1 cellular context compared by ENCODE assay signal in the genomic region with DNA sequence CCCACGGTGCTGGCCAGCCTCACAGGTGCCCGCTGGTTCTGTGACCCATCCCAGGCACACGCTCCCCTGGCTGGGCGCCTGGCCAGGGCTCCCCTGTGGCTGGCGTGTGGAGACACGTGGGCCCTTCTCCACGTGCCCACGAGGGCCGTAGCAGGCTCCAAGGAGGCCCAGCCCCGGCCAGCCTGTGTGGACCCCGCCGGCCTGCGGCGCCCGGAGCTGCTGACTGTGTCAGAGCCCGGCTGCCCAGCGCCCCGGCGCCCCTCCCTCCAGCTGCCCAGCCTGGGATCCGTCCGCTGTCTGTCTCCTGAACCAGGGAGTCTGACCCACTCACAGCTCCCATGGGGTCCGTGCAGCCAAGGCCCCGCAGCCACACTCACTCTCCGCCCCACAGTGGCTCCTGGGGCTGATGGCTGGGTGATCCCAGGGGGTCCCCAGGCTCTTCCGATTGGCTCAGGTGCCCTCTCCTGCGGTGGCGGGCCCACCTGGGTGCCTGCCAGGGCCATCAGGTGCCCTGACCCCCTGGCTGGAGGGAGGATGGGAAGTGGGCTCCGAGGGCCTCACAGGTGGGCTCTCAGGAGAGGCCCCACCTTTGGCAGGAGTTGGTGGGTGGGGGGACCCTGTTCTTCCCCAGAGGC.
TF ChIP-seq lines count a peak whose summit lies in the region.

No MANE protein-coding gene starts in this region.

TF ChIP-seq in A549, 52 proteins besides CTCF, POLR2A, EP300 and RAD21 (continued from another document):
- TF ChIP-seq, protein P1, sequence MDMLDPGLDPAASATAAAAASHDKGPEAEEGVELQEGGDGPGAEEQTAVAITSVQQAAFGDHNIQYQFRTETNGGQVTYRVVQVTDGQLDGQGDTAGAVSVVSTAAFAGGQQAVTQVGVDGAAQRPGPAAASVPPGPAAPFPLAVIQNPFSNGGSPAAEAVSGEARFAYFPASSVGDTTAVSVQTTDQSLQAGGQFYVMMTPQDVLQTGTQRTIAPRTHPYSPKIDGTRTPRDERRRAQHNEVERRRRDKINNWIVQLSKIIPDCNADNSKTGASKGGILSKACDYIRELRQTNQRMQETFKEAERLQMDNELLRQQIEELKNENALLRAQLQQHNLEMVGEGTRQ (IDR thresholded peaks at IDR 0.05), result no peak
- TF ChIP-seq KDM1A (IDR thresholded peaks at IDR 0.05; ENCODE audit: low read depth) (no peak), JUNB (IDR thresholded peaks at IDR 0.05) (no peak), MYC (IDR thresholded peaks at IDR 0.05; ENCODE audit: borderline replicate concordance, low read length) (no peak), POLR2AphosphoS2 (conservative IDR thresholded peaks at IDR 0.05; ENCODE audit: low read length) (0 out of 2 replicates have a peak, but pooled peaks have one; percentile 25), CEBPB (IDR thresholded peaks at IDR 0.05) (no peak), FOSB (CRISPR knock-in tag; IDR thresholded peaks at IDR 0.05) (no peak), JUN (IDR thresholded peaks at IDR 0.05) (0 out of 5 replicates have a peak, but pooled peaks of 1 of the 2 experiments have one; percentile 25), TFCP2L1 (CRISPR knock-in tag; IDR thresholded peaks at IDR 0.05) (peak; percentile 67; the same call in 1 of the 2 replicates), ZSCAN20 (CRISPR knock-in tag; IDR thresholded peaks at IDR 0.05) (no peak), RFX5 (IDR thresholded peaks at IDR 0.05) (no peak), ESRRA (IDR thresholded peaks at IDR 0.05; ENCODE audit: borderline replicate concordance, low read length) (no peak)
- TF ChIP-seq, protein P2, sequence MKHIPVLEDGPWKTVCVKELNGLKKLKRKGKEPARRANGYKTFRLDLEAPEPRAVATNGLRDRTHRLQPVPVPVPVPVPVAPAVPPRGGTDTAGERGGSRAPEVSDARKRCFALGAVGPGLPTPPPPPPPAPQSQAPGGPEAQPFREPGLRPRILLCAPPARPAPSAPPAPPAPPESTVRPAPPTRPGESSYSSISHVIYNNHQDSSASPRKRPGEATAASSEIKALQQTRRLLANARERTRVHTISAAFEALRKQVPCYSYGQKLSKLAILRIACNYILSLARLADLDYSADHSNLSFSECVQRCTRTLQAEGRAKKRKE (CRISPR knock-in tag; IDR thresholded peaks at IDR 0.05; ENCODE audit: low read depth), result no peak
- TF ChIP-seq, protein P3, sequence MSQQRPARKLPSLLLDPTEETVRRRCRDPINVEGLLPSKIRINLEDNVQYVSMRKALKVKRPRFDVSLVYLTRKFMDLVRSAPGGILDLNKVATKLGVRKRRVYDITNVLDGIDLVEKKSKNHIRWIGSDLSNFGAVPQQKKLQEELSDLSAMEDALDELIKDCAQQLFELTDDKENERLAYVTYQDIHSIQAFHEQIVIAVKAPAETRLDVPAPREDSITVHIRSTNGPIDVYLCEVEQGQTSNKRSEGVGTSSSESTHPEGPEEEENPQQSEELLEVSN (IDR thresholded peaks at IDR 0.05; ENCODE audit: borderline replicate concordance, low read depth), result no peak
